In the genomic region with DNA sequence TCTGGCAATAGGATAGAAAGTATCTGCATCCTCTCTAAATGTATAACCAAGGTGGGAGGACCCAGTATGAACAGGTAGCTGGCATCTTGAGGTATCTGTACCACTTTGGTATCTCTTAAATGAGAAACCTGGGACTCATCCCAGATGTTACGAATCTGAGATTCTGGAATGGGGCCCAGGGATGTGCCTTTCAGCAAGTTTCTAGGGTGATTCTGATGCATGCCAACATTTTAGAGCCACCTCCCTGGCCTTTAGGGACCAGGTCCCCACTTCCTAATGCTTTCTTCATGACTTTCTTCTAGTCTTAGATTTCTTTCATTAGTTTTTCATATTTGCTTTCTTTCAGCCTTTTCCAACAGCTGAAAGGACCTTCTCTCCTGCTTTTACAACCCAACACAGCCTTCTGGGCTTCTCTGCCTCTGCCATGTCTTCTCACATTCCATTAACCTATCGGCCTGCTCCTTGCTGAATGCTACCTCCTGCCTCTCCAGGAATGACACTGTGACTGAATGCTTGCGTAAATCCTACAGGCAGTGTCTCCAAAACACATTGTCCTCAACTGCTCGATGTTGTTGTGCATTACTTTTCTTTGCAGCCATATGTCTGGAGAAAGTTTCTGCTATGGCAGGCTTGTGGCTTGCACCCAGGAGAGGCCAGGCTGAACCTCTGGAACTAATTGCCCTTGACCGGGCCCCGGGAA, we compare ENCODE assay signal across 1 cellular context.
TF ChIP-seq lines count a peak whose summit lies in the region.

No MANE protein-coding gene starts in this region.

TF ChIP-seq in H1, 55 proteins besides CTCF, POLR2A, EP300 and RAD21:
- TF ChIP-seq RBBP5 (IDR thresholded peaks at IDR 0.05; ENCODE audit: borderline replicate concordance, low read depth, low read length) (no peak), CBX5 (IDR thresholded peaks at IDR 0.05; ENCODE audit: low read depth, low read length) (no peak), SP1 (IDR thresholded peaks at IDR 0.05; ENCODE audit: low read depth, low read length) (no peak), NANOG (IDR thresholded peaks at IDR 0.05; ENCODE audit: insufficient read depth, low read depth, low read length, poor library complexity, severe bottlenecking) (no peak), ATF2 (IDR thresholded peaks at IDR 0.05; ENCODE audit: low read length) (no peak), HDAC2 (IDR thresholded peaks at IDR 0.05; ENCODE audit: borderline replicate concordance in 1 of 2, low read depth in 2 of 2, low read length in 2 of 2) (no peak), SIRT6 (IDR thresholded peaks at IDR 0.05; ENCODE audit: low read length) (no peak), FOSL1 (IDR thresholded peaks at IDR 0.05; ENCODE audit: insufficient read depth, low read depth, low read length) (no peak), HDAC6 (IDR thresholded peaks at IDR 0.05; ENCODE audit: low read depth, low read length) (no peak), GABPA (IDR thresholded peaks at IDR 0.05; ENCODE audit: borderline replicate concordance, insufficient read depth, low read length) (no peak), SIN3A (conservative IDR thresholded peaks at IDR 0.05 in 1 of 2, IDR thresholded peaks at IDR 0.05 in 1 of 2; ENCODE audit: low read depth in 1 of 2, low read length in 2 of 2) (no peak), RXRA (IDR thresholded peaks at IDR 0.05; ENCODE audit: insufficient read depth, low read depth, low read length) (no peak), CBX8 (IDR thresholded peaks at IDR 0.05; ENCODE audit: borderline replicate concordance, low read depth, low read length) (no peak), CHD2 (IDR thresholded peaks at IDR 0.05; ENCODE audit: low read length) (no peak), POLR2AphosphoS5 (IDR thresholded peaks at IDR 0.05; ENCODE audit: low read depth, low read length) (no peak), ASH2L (IDR thresholded peaks at IDR 0.05; ENCODE audit: low read length) (no peak), TEAD4 (IDR thresholded peaks at IDR 0.05; ENCODE audit: low read depth, low read length) (no peak), CREB1 (IDR thresholded peaks at IDR 0.05) (no peak)
